ENCODE assay signal across 1 cellular context in the genomic region with DNA sequence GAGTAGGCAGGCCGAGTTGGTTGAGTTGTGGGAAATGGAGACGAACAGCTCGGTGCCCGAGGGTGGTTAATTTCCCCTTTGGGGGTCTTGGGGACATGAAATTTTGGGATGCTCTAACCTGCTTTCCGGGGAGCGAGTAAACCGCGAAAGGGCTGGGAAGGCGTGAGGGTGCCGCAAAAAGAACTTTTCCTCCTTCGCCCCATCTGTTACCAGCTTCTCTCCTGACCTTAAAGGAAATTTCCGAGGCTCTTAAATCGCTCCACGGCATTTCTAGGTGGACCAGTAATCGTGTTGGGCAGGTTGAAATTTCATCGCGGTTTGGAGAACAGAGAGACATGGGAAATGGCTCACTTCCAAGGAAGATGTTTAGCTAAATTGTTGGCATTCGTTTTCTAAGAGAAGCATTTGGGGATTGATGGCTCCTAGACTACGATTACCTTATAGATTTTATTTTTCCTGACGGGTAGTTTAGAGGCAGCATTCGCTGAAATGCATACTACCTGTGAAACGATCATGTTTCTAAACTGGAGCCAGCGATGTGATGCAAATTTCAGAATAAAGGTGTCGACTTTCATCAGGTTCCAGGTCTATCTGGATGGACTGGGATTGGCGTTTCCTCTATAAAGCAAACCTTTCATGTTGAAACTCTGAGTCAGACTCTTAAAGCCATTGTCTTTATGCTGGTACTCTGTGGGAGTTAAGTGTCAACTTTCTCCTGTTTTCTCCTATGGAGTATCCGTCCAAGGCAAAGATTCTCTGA.
TF ChIP-seq lines count a peak whose summit lies in the region.

No MANE protein-coding gene starts in this region.

TF ChIP-seq in HEK293, 187 proteins besides CTCF, POLR2A, EP300 and RAD21 (continued from another document):
- TF ChIP-seq, protein P1, sequence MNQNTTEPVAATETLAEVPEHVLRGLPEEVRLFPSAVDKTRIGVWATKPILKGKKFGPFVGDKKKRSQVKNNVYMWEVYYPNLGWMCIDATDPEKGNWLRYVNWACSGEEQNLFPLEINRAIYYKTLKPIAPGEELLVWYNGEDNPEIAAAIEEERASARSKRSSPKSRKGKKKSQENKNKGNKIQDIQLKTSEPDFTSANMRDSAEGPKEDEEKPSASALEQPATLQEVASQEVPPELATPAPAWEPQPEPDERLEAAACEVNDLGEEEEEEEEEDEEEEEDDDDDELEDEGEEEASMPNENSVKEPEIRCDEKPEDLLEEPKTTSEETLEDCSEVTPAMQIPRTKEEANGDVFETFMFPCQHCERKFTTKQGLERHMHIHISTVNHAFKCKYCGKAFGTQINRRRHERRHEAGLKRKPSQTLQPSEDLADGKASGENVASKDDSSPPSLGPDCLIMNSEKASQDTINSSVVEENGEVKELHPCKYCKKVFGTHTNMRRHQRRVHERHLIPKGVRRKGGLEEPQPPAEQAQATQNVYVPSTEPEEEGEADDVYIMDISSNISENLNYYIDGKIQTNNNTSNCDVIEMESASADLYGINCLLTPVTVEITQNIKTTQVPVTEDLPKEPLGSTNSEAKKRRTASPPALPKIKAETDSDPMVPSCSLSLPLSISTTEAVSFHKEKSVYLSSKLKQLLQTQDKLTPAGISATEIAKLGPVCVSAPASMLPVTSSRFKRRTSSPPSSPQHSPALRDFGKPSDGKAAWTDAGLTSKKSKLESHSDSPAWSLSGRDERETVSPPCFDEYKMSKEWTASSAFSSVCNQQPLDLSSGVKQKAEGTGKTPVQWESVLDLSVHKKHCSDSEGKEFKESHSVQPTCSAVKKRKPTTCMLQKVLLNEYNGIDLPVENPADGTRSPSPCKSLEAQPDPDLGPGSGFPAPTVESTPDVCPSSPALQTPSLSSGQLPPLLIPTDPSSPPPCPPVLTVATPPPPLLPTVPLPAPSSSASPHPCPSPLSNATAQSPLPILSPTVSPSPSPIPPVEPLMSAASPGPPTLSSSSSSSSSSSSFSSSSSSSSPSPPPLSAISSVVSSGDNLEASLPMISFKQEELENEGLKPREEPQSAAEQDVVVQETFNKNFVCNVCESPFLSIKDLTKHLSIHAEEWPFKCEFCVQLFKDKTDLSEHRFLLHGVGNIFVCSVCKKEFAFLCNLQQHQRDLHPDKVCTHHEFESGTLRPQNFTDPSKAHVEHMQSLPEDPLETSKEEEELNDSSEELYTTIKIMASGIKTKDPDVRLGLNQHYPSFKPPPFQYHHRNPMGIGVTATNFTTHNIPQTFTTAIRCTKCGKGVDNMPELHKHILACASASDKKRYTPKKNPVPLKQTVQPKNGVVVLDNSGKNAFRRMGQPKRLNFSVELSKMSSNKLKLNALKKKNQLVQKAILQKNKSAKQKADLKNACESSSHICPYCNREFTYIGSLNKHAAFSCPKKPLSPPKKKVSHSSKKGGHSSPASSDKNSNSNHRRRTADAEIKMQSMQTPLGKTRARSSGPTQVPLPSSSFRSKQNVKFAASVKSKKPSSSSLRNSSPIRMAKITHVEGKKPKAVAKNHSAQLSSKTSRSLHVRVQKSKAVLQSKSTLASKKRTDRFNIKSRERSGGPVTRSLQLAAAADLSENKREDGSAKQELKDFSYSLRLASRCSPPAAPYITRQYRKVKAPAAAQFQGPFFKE (tag by site-specific recombination; IDR thresholded peaks at IDR 0.05; ENCODE audit: borderline replicate concordance), result no peak
- TF ChIP-seq, protein P2, sequence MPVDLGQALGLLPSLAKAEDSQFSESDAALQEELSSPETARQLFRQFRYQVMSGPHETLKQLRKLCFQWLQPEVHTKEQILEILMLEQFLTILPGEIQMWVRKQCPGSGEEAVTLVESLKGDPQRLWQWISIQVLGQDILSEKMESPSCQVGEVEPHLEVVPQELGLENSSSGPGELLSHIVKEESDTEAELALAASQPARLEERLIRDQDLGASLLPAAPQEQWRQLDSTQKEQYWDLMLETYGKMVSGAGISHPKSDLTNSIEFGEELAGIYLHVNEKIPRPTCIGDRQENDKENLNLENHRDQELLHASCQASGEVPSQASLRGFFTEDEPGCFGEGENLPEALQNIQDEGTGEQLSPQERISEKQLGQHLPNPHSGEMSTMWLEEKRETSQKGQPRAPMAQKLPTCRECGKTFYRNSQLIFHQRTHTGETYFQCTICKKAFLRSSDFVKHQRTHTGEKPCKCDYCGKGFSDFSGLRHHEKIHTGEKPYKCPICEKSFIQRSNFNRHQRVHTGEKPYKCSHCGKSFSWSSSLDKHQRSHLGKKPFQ (tag by site-specific recombination; IDR thresholded peaks at IDR 0.05), result no peak
- TF ChIP-seq, protein P3, sequence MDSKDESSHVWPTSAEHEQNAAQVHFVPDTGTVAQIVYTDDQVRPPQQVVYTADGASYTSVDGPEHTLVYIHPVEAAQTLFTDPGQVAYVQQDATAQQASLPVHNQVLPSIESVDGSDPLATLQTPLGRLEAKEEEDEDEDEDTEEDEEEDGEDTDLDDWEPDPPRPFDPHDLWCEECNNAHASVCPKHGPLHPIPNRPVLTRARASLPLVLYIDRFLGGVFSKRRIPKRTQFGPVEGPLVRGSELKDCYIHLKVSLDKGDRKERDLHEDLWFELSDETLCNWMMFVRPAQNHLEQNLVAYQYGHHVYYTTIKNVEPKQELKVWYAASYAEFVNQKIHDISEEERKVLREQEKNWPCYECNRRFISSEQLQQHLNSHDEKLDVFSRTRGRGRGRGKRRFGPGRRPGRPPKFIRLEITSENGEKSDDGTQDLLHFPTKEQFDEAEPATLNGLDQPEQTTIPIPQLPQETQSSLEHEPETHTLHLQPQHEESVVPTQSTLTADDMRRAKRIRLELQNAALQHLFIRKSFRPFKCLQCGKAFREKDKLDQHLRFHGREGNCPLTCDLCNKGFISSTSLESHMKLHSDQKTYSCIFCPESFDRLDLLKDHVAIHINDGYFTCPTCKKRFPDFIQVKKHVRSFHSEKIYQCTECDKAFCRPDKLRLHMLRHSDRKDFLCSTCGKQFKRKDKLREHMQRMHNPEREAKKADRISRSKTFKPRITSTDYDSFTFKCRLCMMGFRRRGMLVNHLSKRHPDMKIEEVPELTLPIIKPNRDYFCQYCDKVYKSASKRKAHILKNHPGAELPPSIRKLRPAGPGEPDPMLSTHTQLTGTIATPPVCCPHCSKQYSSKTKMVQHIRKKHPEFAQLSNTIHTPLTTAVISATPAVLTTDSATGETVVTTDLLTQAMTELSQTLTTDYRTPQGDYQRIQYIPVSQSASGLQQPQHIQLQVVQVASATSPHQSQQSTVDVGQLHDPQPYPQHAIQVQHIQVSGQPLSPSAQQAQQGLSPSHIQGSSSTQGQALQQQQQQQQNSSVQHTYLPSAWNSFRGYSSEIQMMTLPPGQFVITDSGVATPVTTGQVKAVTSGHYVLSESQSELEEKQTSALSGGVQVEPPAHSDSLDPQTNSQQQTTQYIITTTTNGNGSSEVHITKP (tag by site-specific recombination; IDR thresholded peaks at IDR 0.05), result 0 out of 2 replicates have a peak, but pooled peaks have one; percentile 27
- TF ChIP-seq REPIN1 (tag by site-specific recombination; IDR thresholded peaks at IDR 0.05; ENCODE audit: low read depth), result no peak
- no peak for TF ChIP-seq ZNF561 (tag by site-specific recombination; IDR thresholded peaks at IDR 0.05; ENCODE audit: borderline replicate concordance)
- TF ChIP-seq, protein P4, sequence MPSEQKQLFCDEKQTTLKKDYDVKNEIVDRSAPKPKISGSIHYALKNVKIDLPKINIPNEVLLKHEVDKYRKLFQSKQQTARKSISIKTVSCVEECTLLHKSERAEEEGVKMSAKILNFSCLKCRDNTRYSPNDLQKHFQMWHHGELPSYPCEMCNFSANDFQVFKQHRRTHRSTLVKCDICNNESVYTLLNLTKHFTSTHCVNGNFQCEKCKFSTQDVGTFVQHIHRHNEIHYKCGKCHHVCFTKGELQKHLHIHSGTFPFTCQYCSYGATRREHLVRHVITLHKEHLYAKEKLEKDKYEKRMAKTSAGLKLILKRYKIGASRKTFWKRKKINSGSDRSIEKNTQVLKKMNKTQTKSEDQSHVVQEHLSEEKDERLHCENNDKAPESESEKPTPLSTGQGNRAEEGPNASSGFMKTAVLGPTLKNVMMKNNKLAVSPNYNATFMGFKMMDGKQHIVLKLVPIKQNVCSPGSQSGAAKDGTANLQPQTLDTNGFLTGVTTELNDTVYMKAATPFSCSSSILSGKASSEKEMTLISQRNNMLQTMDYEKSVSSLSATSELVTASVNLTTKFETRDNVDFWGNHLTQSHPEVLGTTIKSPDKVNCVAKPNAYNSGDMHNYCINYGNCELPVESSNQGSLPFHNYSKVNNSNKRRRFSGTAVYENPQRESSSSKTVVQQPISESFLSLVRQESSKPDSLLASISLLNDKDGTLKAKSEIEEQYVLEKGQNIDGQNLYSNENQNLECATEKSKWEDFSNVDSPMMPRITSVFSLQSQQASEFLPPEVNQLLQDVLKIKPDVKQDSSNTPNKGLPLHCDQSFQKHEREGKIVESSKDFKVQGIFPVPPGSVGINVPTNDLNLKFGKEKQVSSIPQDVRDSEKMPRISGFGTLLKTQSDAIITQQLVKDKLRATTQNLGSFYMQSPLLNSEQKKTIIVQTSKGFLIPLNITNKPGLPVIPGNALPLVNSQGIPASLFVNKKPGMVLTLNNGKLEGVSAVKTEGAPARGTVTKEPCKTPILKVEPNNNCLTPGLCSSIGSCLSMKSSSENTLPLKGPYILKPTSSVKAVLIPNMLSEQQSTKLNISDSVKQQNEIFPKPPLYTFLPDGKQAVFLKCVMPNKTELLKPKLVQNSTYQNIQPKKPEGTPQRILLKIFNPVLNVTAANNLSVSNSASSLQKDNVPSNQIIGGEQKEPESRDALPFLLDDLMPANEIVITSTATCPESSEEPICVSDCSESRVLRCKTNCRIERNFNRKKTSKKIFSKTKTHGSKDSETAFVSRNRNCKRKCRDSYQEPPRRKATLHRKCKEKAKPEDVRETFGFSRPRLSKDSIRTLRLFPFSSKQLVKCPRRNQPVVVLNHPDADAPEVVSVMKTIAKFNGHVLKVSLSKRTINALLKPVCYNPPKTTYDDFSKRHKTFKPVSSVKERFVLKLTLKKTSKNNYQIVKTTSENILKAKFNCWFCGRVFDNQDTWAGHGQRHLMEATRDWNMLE (tag by site-specific recombination; conservative IDR thresholded peaks at IDR 0.05; ENCODE audit: low read depth), result no peak
- no peak for TF ChIP-seq ZNF223 (tag by site-specific recombination; IDR thresholded peaks at IDR 0.05)
- no peak for TF ChIP-seq ZNF660 (tag by site-specific recombination; IDR thresholded peaks at IDR 0.05)
- TF ChIP-seq ZBTB21 (tag by site-specific recombination; IDR thresholded peaks at IDR 0.05), result no peak
- TF ChIP-seq YY2 (tag by site-specific recombination; IDR thresholded peaks at IDR 0.05), result no peak
- TF ChIP-seq MYNN (tag by site-specific recombination; IDR thresholded peaks at IDR 0.05; ENCODE audit: borderline replicate concordance), result peak; percentile 73; the same call in 1 of the 2 replicates
- TF ChIP-seq ZNF274 (IDR thresholded peaks at IDR 0.05; ENCODE audit: low read length), result no peak
- no peak for TF ChIP-seq ZNF274 (tag by site-specific recombination; IDR thresholded peaks at IDR 0.05; ENCODE audit: borderline replicate concordance)
TF ChIP-seq in HEK293: peak in this region for 19.
